23 cellular contexts compared by ENCODE assay signal in genomic region chr5:122753500-122753899, GRCh38.
"Had no signal": no experiment of that assay in that cellular context is flagged by ENCODE, and none has a peak within 500 bp of the region (broad histone marks: within the 10 kb centered on the region; RNA-seq: fewer than 3 reads in every experiment).

No MANE protein-coding gene starts in this region.

- H3K4me1 ChIP-seq: gastroesophageal sphincter, right atrium auricular region, sigmoid colon, suprapubic skin, thyroid gland, upper lobe of right lung, vagina had no signal

- H3K4me3 ChIP-seq: gastroesophageal sphincter, hepatocyte, lung, mucosa of descending colon, ovary, right atrium auricular region, sigmoid colon, suprapubic skin, thyroid gland, upper lobe of right lung, vagina had no signal

- H3K9me3 ChIP-seq: gastroesophageal sphincter, mucosa of descending colon, ovary, right atrium auricular region, sigmoid colon, suprapubic skin, thyroid gland, upper lobe of right lung, vagina had no signal

- H3K79me2 ChIP-seq: hepatocyte had no signal

- H3K9me3 Mint-ChIP-seq: natural killer cell; stimulated activated effector memory CD8-positive, alpha-beta T cell treated with anti-CD3 and anti-CD28 coated beads, Interleukin-12 subunit alpha, Interleukin-12 subunit beta, amount 100 ng/mL, for 72 hours had no signal

- H3K27ac Mint-ChIP-seq: natural killer cell; stimulated activated effector memory CD8-positive, alpha-beta T cell treated with anti-CD3 and anti-CD28 coated beads, Interleukin-12 subunit alpha, Interleukin-12 subunit beta, amount 100 ng/mL, for 72 hours had no signal

- H3K36me3 Mint-ChIP-seq: natural killer cell had no signal

- H3K27ac ChIP-seq: gastroesophageal sphincter, hepatocyte, ovary, right atrium auricular region, sigmoid colon, suprapubic skin, thyroid gland, upper lobe of right lung, vagina had no signal

- H3K27me3 ChIP-seq: gastroesophageal sphincter, hepatocyte, ovary, right atrium auricular region, sigmoid colon, suprapubic skin, thyroid gland, upper lobe of right lung, vagina had no signal

- H3K4me1 Mint-ChIP-seq: natural killer cell had no signal

- H2AFZ ChIP-seq: hepatocyte had no signal

- H3K36me3 ChIP-seq: gastroesophageal sphincter, ovary, right atrium auricular region, sigmoid colon, suprapubic skin, thyroid gland, upper lobe of right lung, vagina had no signal

- H3K4me2 ChIP-seq: hepatocyte had no signal

- H3K4me3 Mint-ChIP-seq: natural killer cell; neural crest cell; stimulated activated effector memory CD8-positive, alpha-beta T cell treated with anti-CD3 and anti-CD28 coated beads, Interleukin-12 subunit alpha, Interleukin-12 subunit beta, amount 100 ng/mL, for 72 hours had no signal

- DNase-seq: erythroblast; foreskin fibroblast; glutamatergic neuron; left colon; left ventricle myocardium superior; mucosa of descending colon; natural killer cell; nucleus accumbens; ovary; sigmoid colon; stimulated activated CD4-positive, alpha-beta T cell treated with anti-CD3 and anti-CD28 coated beads, Interleukin-4, amount 100 ng/mL, for 1 hour; stimulated activated CD8-positive, alpha-beta memory T cell treated with anti-CD3 and anti-CD28 coated beads, Interleukin-4, amount 100 ng/mL, for 48 hours; stimulated activated naive CD8-positive, alpha-beta T cell treated with anti-CD3 and anti-CD28 coated beads, Interleukin-15, Interleukin-2, amounts not matched to agents 100 U/mL and 50 U/mL, for 24 hours; thyroid gland; upper lobe of right lung had no signal

- ATAC-seq: gastroesophageal sphincter; left colon; left ventricle myocardium superior; mucosa of descending colon; natural killer cell; stimulated activated effector memory CD8-positive, alpha-beta T cell treated with anti-CD3 and anti-CD28 coated beads, Interleukin-12 subunit alpha, Interleukin-12 subunit beta, amount 100 ng/mL, for 72 hours; stimulated activated naive CD8-positive, alpha-beta T cell treated with anti-CD3 and anti-CD28 coated beads, Interleukin-15, Interleukin-2, amounts not matched to agents 100 U/mL and 50 U/mL, for 24 hours; upper lobe of right lung had no signal
